Comparison of ENCODE assay signal across 13 cellular contexts in genomic region chr17:74099441-74100340, GRCh38.
"Had no signal": no experiment of that assay in that cellular context is flagged by ENCODE, and none has a peak within 500 bp of the region (broad histone marks: within the 10 kb centered on the region; RNA-seq: fewer than 3 reads in every experiment).

No MANE protein-coding gene starts in this region.

- H3K27ac ChIP-seq: heart left ventricle, thyroid gland, uterus had no signal

- H3K9me3 ChIP-seq: heart left ventricle, thyroid gland, uterus had no signal

- ATAC-seq: activated CD4-positive, CD25-positive, alpha-beta regulatory T cell treated with anti-CD3 and anti-CD28 coated beads, Interleukin-2, amount 50 U/mL, for 24 hours; effector memory CD8-positive, alpha-beta T cell; heart left ventricle; left colon; stimulated activated effector memory CD8-positive, alpha-beta T cell treated with anti-CD3 and anti-CD28 coated beads, Interleukin-12 subunit alpha, Interleukin-12 subunit beta, amount 100 ng/mL, for 72 hours had no signal

- H3K4me3 ChIP-seq: heart left ventricle, thyroid gland, uterus had no signal

- FAIRE-seq: frontal cortex had no signal

- DNase-seq: activated CD4-positive, alpha-beta T cell treated with anti-CD3 and anti-CD28 coated beads, Interleukin-2, amount 50 U/mL, for 1 hour; activated naive CD4-positive, alpha-beta T cell; activated naive CD8-positive, alpha-beta T cell treated with anti-CD3 and anti-CD28 coated beads, Interleukin-2, amount 10 ng/mL, durations not matched to agents 7 days and 5 days; cerebellar nuclear complex; effector memory CD8-positive, alpha-beta T cell; heart left ventricle; left colon; midbrain; thyroid gland; uterus had no signal

- H3K4me1 ChIP-seq: heart left ventricle, thyroid gland, uterus had no signal

- H3K36me3 ChIP-seq: heart left ventricle, thyroid gland, uterus had no signal

- H3K27me3 ChIP-seq: thyroid gland, uterus had no signal
